8 cellular contexts compared by ENCODE assay signal in the genomic region with DNA sequence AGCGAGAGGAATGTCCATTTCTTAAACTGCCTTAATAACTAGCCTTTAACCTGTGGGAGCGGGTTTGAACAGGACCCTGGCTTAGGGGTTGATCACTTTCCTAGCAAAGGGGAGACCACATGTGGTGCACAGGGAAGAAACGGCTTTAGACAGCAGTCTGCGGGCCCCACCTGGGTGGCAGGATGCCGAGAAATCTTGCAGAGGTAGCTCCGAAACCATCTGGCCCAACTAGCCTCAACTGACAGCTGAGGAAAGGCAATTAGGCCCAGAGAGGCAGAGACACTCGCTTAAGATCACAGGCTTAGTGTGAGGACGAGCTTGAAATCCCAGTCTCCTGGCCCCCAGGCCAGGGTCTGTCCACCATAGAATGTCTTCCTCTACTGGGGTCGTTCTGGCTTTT.
"Had no signal": no experiment of that assay in that cellular context is flagged by ENCODE, and none has a peak within 500 bp of the region (broad histone marks: within the 10 kb centered on the region; RNA-seq: fewer than 3 reads in every experiment).

No MANE protein-coding gene starts in this region.

- ATAC-seq: K562 had no signal

- H3K27ac ChIP-seq: GM23248 had no signal

- H3K9me3 Mint-ChIP-seq: H9 had no signal

- FAIRE-seq: H54, HTR-8/SVneo, K562 had no signal

- H3K9ac ChIP-seq: GM23248 had no signal

- H3K4me3 Mint-ChIP-seq: H9 had no signal

- H2AFZ ChIP-seq: GM23248 had no signal

- H3K4me3 ChIP-seq: GM23248, K562 had no signal

- DNase-seq: GM23248, GOT3, H9, HCEC 1CT, IMR-90 had no signal

- H3K27ac Mint-ChIP-seq: H9 had no signal
